ENCODE assay signal across 9 cellular contexts in the genomic region with DNA sequence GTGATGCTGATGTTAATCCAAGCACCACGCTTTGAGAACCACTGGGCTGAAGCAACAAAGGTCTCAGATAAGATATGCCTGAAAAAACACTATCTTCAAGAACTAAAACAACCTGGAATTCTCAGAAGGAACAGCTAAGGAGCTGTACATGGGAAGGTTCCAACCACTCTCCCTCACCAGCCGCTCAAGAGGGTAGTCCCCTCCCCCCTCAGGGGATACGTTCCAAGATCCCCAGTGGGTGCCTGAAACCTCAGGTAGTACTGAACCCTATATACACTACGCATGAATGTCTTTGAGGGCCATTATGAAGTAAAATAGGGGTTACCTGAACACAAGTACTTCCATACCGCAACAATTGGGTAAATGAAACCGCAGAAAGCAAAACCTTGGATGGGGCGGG. TPM values are rescaled to one million over a fixed set of nuclear protein-coding genes. Genes with fewer than 3 reads are reported as not detected.
DNase-seq lines count a peak whose midpoint lies in the region; ATAC-seq and TF ChIP-seq lines count a peak whose summit lies in the region.
"Had no signal": no experiment of that assay in that cellular context is flagged by ENCODE, and none has a peak within 500 bp of the region (broad histone marks: within the 10 kb centered on the region; RNA-seq: fewer than 3 reads in every experiment).

No MANE protein-coding gene starts in this region.

- no peaks in the 10 kb centered on the region for H3K27me3 Mint-ChIP-seq in activated T-cell treated with anti-CD3 and anti-CD28 coated beads, Interleukin-2, amount 50 U/mL, for 24 hours
- no peaks in the 10 kb centered on the region for H3K27me3 Mint-ChIP-seq in WTC11 (ENCODE audit: low read depth)
- no peaks in the 10 kb centered on the region for H3K27me3 Mint-ChIP-seq in effector memory CD8-positive, alpha-beta T cell

- peaks cover 57% of the 10 kb centered on the region for H3K4me1 Mint-ChIP-seq in activated T-cell treated with anti-CD3 and anti-CD28 coated beads, Interleukin-2, amount 50 U/mL, for 24 hours (ENCODE audit: low read depth)
- H3K4me1 Mint-ChIP-seq in WTC11 = peaks cover 41% of the 10 kb centered on the region
- peaks cover 51% of the 10 kb centered on the region for H3K4me1 Mint-ChIP-seq in stimulated activated effector memory CD8-positive, alpha-beta T cell treated with anti-CD3 and anti-CD28 coated beads, Interleukin-12 subunit alpha, Interleukin-12 subunit beta, amount 100 ng/mL, for 72 hours
- H3K4me1 Mint-ChIP-seq in effector memory CD8-positive, alpha-beta T cell (ENCODE audit: low read depth in 2 of 2) = peaks cover 27 to 48% of the 10 kb centered on the region in 2 donors

- H3K4me3 Mint-ChIP-seq in activated T-cell treated with anti-CD3 and anti-CD28 coated beads, Interleukin-2, amount 50 U/mL, for 24 hours = peak overlapping the region; percentile 93
- peak overlapping the region; percentile 92 for H3K4me3 Mint-ChIP-seq in WTC11
- peak overlapping the region; percentile 76 for H3K4me3 Mint-ChIP-seq in stimulated activated effector memory CD8-positive, alpha-beta T cell treated with anti-CD3 and anti-CD28 coated beads, Interleukin-12 subunit alpha, Interleukin-12 subunit beta, amount 100 ng/mL, for 72 hours
- peak overlapping the region in 1 of 2 donors; percentile 81 for H3K4me3 Mint-ChIP-seq in effector memory CD8-positive, alpha-beta T cell

- TF ChIP-seq CTCF in WTC11 (IDR thresholded peaks at IDR 0.05) = no peak
- TF ChIP-seq CTCF in foreskin fibroblast (IDR thresholded peaks at IDR 0.05; ENCODE audit: low read depth, low read length) = no peak

- H3K4me3 ChIP-seq in foreskin fibroblast (ENCODE audit: low read depth in 1 of 2, low read length in 2 of 2) = peak overlapping the region; percentile 64 to 88

- CTCF ChIA-PET in WTC11 (lab: Charles Lee) = interaction anchor here (1.4 to 2.3 kb wide), 4 partner anchors 12 to 372 kb away, joined by 4 to 15 read pairs (median 10); no protein-coding TSS in a partner anchor

- H3K36me3 Mint-ChIP-seq in activated T-cell treated with anti-CD3 and anti-CD28 coated beads, Interleukin-2, amount 50 U/mL, for 24 hours (ENCODE audit: low read depth) = peaks cover 63% of the 10 kb centered on the region
- peaks cover 46% of the 10 kb centered on the region for H3K36me3 Mint-ChIP-seq in WTC11
- peaks cover 39% of the 10 kb centered on the region for H3K36me3 Mint-ChIP-seq in stimulated activated effector memory CD8-positive, alpha-beta T cell treated with anti-CD3 and anti-CD28 coated beads, Interleukin-12 subunit alpha, Interleukin-12 subunit beta, amount 100 ng/mL, for 72 hours
- peaks cover 9% of the 10 kb centered on the region for H3K36me3 Mint-ChIP-seq in effector memory CD8-positive, alpha-beta T cell (ENCODE audit: insufficient read depth)

- ATAC-seq in WTC11 = no peak
- no peak for ATAC-seq in stimulated activated effector memory CD8-positive, alpha-beta T cell treated with anti-CD3 and anti-CD28 coated beads, Interleukin-12 subunit alpha, Interleukin-12 subunit beta, amount 100 ng/mL, for 72 hours
- ATAC-seq in effector memory CD8-positive, alpha-beta T cell (replicated peaks) = no peak
- no peak for ATAC-seq in GM21825 (IDR thresholded peaks at IDR 0.05; ENCODE audit: unreplicated experiment)

- peak overlapping the region; percentile 96 for H3K27ac Mint-ChIP-seq in activated T-cell treated with anti-CD3 and anti-CD28 coated beads, Interleukin-2, amount 50 U/mL, for 24 hours
- H3K27ac Mint-ChIP-seq in WTC11 = peak overlapping the region; percentile 80
- no peak overlapping the region for H3K27ac Mint-ChIP-seq in stimulated activated effector memory CD8-positive, alpha-beta T cell treated with anti-CD3 and anti-CD28 coated beads, Interleukin-12 subunit alpha, Interleukin-12 subunit beta, amount 100 ng/mL, for 72 hours
- peak overlapping the region in 1 of 2 donors; percentile 35 for H3K27ac Mint-ChIP-seq in effector memory CD8-positive, alpha-beta T cell

- DNase-seq in activated T-cell treated with anti-CD3 and anti-CD28 coated beads, Interleukin-2, amount 50 U/mL, for 24 hours = no peak
- no peak for DNase-seq in activated T-cell treated with anti-CD3 and anti-CD28 coated beads for 4 hours
- no peak for DNase-seq in WTC11 (ENCODE audit: low spot score)
- DNase-seq in foreskin fibroblast = no peak
- no peak for DNase-seq in stimulated activated effector memory CD8-positive, alpha-beta T cell treated with anti-CD3 and anti-CD28 coated beads, Interleukin-12 subunit alpha, Interleukin-12 subunit beta, amount 100 ng/mL, for 72 hours (ENCODE audit: low spot score in 2 of 2)
- DNase-seq in effector memory CD8-positive, alpha-beta T cell = no peak
- no peak for DNase-seq in HuH-7.5 (ENCODE audit: low spot score)
- DNase-seq: C1 segment of cervical spinal cord had no signal

- no peaks in the 10 kb centered on the region for H3K9me3 Mint-ChIP-seq in activated T-cell treated with anti-CD3 and anti-CD28 coated beads, Interleukin-2, amount 50 U/mL, for 24 hours
- H3K9me3 Mint-ChIP-seq in WTC11 = no peaks in the 10 kb centered on the region
- no peaks in the 10 kb centered on the region for H3K9me3 Mint-ChIP-seq in stimulated activated effector memory CD8-positive, alpha-beta T cell treated with anti-CD3 and anti-CD28 coated beads, Interleukin-12 subunit alpha, Interleukin-12 subunit beta, amount 100 ng/mL, for 72 hours
- H3K9me3 Mint-ChIP-seq in effector memory CD8-positive, alpha-beta T cell = no peaks in the 10 kb centered on the region

- POLR2A ChIA-PET in WTC11 (lab: Charles Lee) = no interaction called here

TF ChIP-seq in WTC11, 78 proteins besides CTCF, POLR2A, EP300 and RAD21:
- TF ChIP-seq RELA (CRISPR knock-in tag; IDR thresholded peaks at IDR 0.05; ENCODE audit: borderline replicate concordance) = no peak
- no peak for TF ChIP-seq NR1H2 (CRISPR knock-in tag; IDR thresholded peaks at IDR 0.05)
- TF ChIP-seq ZNF232 (CRISPR knock-in tag; IDR thresholded peaks at IDR 0.05) = no peak
- TF ChIP-seq GRHL2 (CRISPR knock-in tag; IDR thresholded peaks at IDR 0.05; ENCODE audit: insufficient replicate concordance, severe bottlenecking) = no peak
- TF ChIP-seq CREB1 (CRISPR knock-in tag; IDR thresholded peaks at IDR 0.05) = no peak
- TF ChIP-seq, protein P1, sequence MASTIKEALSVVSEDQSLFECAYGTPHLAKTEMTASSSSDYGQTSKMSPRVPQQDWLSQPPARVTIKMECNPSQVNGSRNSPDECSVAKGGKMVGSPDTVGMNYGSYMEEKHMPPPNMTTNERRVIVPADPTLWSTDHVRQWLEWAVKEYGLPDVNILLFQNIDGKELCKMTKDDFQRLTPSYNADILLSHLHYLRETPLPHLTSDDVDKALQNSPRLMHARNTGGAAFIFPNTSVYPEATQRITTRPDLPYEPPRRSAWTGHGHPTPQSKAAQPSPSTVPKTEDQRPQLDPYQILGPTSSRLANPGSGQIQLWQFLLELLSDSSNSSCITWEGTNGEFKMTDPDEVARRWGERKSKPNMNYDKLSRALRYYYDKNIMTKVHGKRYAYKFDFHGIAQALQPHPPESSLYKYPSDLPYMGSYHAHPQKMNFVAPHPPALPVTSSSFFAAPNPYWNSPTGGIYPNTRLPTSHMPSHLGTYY (CRISPR knock-in tag; IDR thresholded peaks at IDR 0.05) = no peak
- no peak for TF ChIP-seq ZNF219 (CRISPR knock-in tag; IDR thresholded peaks at IDR 0.05; ENCODE audit: borderline replicate concordance)
- TF ChIP-seq, protein P2, sequence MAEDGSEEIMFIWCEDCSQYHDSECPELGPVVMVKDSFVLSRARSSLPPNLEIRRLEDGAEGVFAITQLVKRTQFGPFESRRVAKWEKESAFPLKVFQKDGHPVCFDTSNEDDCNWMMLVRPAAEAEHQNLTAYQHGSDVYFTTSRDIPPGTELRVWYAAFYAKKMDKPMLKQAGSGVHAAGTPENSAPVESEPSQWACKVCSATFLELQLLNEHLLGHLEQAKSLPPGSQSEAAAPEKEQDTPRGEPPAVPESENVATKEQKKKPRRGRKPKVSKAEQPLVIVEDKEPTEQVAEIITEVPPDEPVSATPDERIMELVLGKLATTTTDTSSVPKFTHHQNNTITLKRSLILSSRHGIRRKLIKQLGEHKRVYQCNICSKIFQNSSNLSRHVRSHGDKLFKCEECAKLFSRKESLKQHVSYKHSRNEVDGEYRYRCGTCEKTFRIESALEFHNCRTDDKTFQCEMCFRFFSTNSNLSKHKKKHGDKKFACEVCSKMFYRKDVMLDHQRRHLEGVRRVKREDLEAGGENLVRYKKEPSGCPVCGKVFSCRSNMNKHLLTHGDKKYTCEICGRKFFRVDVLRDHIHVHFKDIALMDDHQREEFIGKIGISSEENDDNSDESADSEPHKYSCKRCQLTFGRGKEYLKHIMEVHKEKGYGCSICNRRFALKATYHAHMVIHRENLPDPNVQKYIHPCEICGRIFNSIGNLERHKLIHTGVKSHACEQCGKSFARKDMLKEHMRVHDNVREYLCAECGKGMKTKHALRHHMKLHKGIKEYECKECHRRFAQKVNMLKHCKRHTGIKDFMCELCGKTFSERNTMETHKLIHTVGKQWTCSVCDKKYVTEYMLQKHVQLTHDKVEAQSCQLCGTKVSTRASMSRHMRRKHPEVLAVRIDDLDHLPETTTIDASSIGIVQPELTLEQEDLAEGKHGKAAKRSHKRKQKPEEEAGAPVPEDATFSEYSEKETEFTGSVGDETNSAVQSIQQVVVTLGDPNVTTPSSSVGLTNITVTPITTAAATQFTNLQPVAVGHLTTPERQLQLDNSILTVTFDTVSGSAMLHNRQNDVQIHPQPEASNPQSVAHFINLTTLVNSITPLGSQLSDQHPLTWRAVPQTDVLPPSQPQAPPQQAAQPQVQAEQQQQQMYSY (CRISPR knock-in tag; IDR thresholded peaks at IDR 0.05) = no peak
- no peak for TF ChIP-seq TP53 (CRISPR knock-in tag; IDR thresholded peaks at IDR 0.05)
- TF ChIP-seq ZNF423 (CRISPR knock-in tag; IDR thresholded peaks at IDR 0.05) = no peak
- TF ChIP-seq SOX15 (CRISPR knock-in tag; IDR thresholded peaks at IDR 0.05) = no peak
- TF ChIP-seq CBFB (CRISPR knock-in tag; IDR thresholded peaks at IDR 0.05; ENCODE audit: low read depth) = no peak

RNA-seq across cellular contexts. Expression of a gene that starts 1.9 kb away (rescaled TPM):
- 117 to 123 TPM (median 120 TPM) in 3 replicates for total RNA-seq in WTC11 (2021)
